In genomic region chr1:89804646-89805237, GRCh38 we compare ENCODE assay signal across 8 cellular contexts. TPM values are rescaled to one million over a fixed set of nuclear protein-coding genes. Genes with fewer than 3 reads are reported as not detected.
DNase-seq lines count a peak whose midpoint lies in the region; ATAC-seq and TF ChIP-seq lines count a peak whose summit lies in the region.

No MANE protein-coding gene starts in this region.

- no peaks in the 10 kb centered on the region for H3K27me3 ChIP-seq in adipocyte (replicated peaks; ENCODE audit: control insufficient read depth, insufficient read depth, low read length)
- H3K27me3 ChIP-seq in heart right ventricle = peaks cover 0 to 5% (median 0%) of the 10 kb centered on the region in 7 donors

- no peak overlapping the region for H3K27ac ChIP-seq in heart right ventricle

- TF ChIP-seq CTCF in GM12865 (IDR thresholded peaks at IDR 0.05; ENCODE audit: insufficient read depth, low read depth, low read length, missing control alignments) (peak; percentile 88), heart right ventricle (IDR thresholded peaks at IDR 0.05) (peak; percentile 85 to 97 (median 92))

- peak; percentile 83 for ATAC-seq in HG02623 (IDR thresholded peaks at IDR 0.05; ENCODE audit: unreplicated experiment)
- ATAC-seq in heart right ventricle = peak; percentile 81 to 96 (median 91)

- no peak overlapping the region for H3K9ac ChIP-seq in adipocyte (ENCODE audit: low read length)

- intact Hi-C loops in heart right ventricle (cut with DNase I) = loop anchor here in 9 of 10 donors (1.0 to 5.0 kb wide), 4 partner anchors 38 to 183 kb away; no protein-coding TSS in a partner anchor

- H3K36me3 ChIP-seq in adipocyte (ENCODE audit: control insufficient read depth, insufficient read depth, low read length, severe bottlenecking) (no peaks in the 10 kb centered on the region), heart right ventricle (no peaks in the 10 kb centered on the region)

- H3K4me3 ChIP-seq in GM12865 (ENCODE audit: low read depth, low read length) (no peak overlapping the region), adipocyte (ENCODE audit: low read length) (no peak overlapping the region), heart right ventricle (no peak overlapping the region)

- 0 to 1% methylated on average over 4 of the region's 4 CpGs for WGBS in heart right ventricle, 2 donors

- H3K9me3 ChIP-seq in adipocyte (ENCODE audit: control insufficient read depth, low read length) (no peaks in the 10 kb centered on the region), heart right ventricle (no peaks in the 10 kb centered on the region)

- peaks cover 17% of the 10 kb centered on the region for H3K4me1 ChIP-seq in adipocyte (ENCODE audit: control insufficient read depth, insufficient read depth, low read length)
- H3K4me1 ChIP-seq in heart right ventricle = peaks cover 0 to 5% (median 0%) of the 10 kb centered on the region in 9 donors

- DNase-seq in GM12865 (ENCODE audit: low read depth) (peak; percentile 91), NCI-H1417 (lab: John Stamatoyannopoulos, UW) (peak; percentile 66 to 89 (median 88)), T follicular helper cell (ENCODE audit: low read depth) (peak; percentile 76), adipocyte (ENCODE audit: low read depth) (peak; percentile 95), heart right ventricle (peak; percentile 58 to 89), retina (peak; percentile 79), cortex of kidney (lab: John Stamatoyannopoulos, UW) (no peak)

RNA-seq across cellular contexts. Expression of gene LRRC8D, which starts 16.1 kb away (rescaled TPM):
- total RNA-seq in heart right ventricle = 1 to 10 TPM; 5.1 to 8.2 (median 6.6) TPM
- 10 to 100 TPM in 1 of 2 donors, 1 to 10 TPM in 1; 3.0 to 11.0 TPM for polyA plus RNA-seq in heart right ventricle
